In the genomic region with DNA sequence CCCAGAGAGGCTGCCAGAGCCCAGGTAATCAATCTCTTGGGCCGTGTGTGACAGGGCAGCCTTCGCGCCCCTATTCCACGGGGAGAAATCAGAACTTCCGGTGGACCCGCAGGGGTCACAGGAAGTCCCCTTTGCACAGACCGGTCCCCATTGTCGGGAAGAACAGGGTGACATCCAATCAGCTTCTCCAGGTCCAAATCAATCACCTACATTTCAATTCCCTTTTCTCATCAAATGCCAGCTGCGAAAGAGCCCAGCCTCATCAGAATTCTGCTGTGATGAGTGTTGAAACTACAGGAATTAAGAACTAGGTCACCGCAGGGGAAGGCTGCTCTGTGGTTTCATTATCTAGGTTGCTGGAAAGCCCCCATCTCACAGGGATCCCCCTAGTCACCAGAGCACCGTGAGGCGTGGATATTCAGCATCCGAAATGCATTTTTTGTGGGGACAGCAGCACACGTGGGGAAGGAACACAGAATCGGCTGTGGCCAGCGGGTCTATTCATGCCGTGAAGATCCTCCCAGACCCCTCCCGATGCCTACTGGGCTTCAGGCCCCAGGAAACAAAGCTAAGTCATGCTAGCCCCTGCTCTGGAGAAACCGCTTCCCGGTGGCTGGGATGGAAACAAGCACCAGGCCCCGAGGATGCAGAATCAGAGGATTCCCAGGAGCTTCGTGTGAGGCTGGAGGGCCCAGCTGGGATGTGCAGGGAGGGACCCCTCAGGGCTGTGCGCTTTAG, we compare ENCODE assay signal across 8 cellular contexts.
DNase-seq lines count a peak whose midpoint lies in the region; ATAC-seq and TF ChIP-seq lines count a peak whose summit lies in the region.

No MANE protein-coding gene starts in this region.

- peak overlapping the region; percentile 79 for H3K4me3 Mint-ChIP-seq in activated T-cell treated with anti-CD3 and anti-CD28 coated beads, Interleukin-2, amount 50 U/mL, for 4 hours
- peak overlapping the region; percentile 74 for H3K4me3 Mint-ChIP-seq in memory B cell

- H3K9me3 Mint-ChIP-seq in activated T-cell treated with anti-CD3 and anti-CD28 coated beads, Interleukin-2, amount 50 U/mL, for 4 hours: no peaks in the 10 kb centered on the region
- no peaks in the 10 kb centered on the region for H3K9me3 Mint-ChIP-seq in memory B cell

- no peaks in the 10 kb centered on the region for H3K36me3 ChIP-seq in WERI-Rb-1

- no peak for TF ChIP-seq CTCF in WERI-Rb-1 (IDR thresholded peaks at IDR 0.05; ENCODE audit: low read depth, low read length)

- no peak overlapping the region for H3K27ac ChIP-seq in WERI-Rb-1

- no peaks in the 10 kb centered on the region for H3K27me3 ChIP-seq in WERI-Rb-1 (ENCODE audit: insufficient read depth, low read depth, severe bottlenecking)

- no peaks in the 10 kb centered on the region for H3K36me3 Mint-ChIP-seq in activated T-cell treated with anti-CD3 and anti-CD28 coated beads, Interleukin-2, amount 50 U/mL, for 4 hours (ENCODE audit: insufficient read depth)
- H3K36me3 Mint-ChIP-seq in memory B cell: peaks cover 2% of the 10 kb centered on the region

- H3K4me1 Mint-ChIP-seq in activated T-cell treated with anti-CD3 and anti-CD28 coated beads, Interleukin-2, amount 50 U/mL, for 4 hours (ENCODE audit: low read depth): peaks cover 65% of the 10 kb centered on the region
- peaks cover 15% of the 10 kb centered on the region for H3K4me1 Mint-ChIP-seq in memory B cell

- H3K4me3 ChIP-seq in WERI-Rb-1 (ENCODE audit: low read depth, low read length): no peak overlapping the region

- peak; percentile 91 for ATAC-seq in HG03378 (IDR thresholded peaks at IDR 0.05; ENCODE audit: unreplicated experiment)
- ATAC-seq in activated T-cell treated with anti-CD3 and anti-CD28 coated beads, Interleukin-2, amount 50 U/mL, for 4 hours: peak; percentile 90 to 94
- peak; percentile 99 for ATAC-seq in memory B cell (ENCODE audit: low read depth)

- peak; percentile 54 for DNase-seq in activated gamma-delta T cell treated with Interleukin-2 at 50 U/mL for 16 hours
- DNase-seq in activated gamma-delta T cell (lab: John Stamatoyannopoulos, UW): no peak
- DNase-seq in activated T-cell treated with anti-CD3 and anti-CD28 coated beads, Interleukin-2, amount 50 U/mL, for 4 hours: peak; percentile 55
- DNase-seq in memory B cell (ENCODE audit: low spot score in 2 of 2): peak; percentile 35 to 58
- peak; percentile 75 for DNase-seq in stimulated activated naive CD4-positive, alpha-beta T cell treated with Interleukin-2 at 50 U/mL for 16 hours (lab: John Stamatoyannopoulos, UW)
- DNase-seq in cerebellar nuclear complex (lab: John Stamatoyannopoulos, UW): no peak
- DNase-seq in WERI-Rb-1: no peak

- no peaks in the 10 kb centered on the region for H3K27me3 Mint-ChIP-seq in activated T-cell treated with anti-CD3 and anti-CD28 coated beads, Interleukin-2, amount 50 U/mL, for 4 hours (ENCODE audit: low read depth)
- peaks cover 32% of the 10 kb centered on the region for H3K27me3 Mint-ChIP-seq in memory B cell

- no peaks in the 10 kb centered on the region for H3K9me3 ChIP-seq in WERI-Rb-1 (ENCODE audit: severe bottlenecking)

- peak overlapping the region; percentile 88 for H3K27ac Mint-ChIP-seq in memory B cell

Comparison
In these comparisons a context has a peak if more than half of its experiments do, and no peak if none do; other contexts are left out.
1. DNase-seq: peak in activated gamma-delta T cell treated with Interleukin-2 at 50 U/mL for 16 hours (single experiment), activated T-cell treated with anti-CD3 and anti-CD28 coated beads, Interleukin-2, amount 50 U/mL, for 4 hours (single experiment), memory B cell (2 of 2) and stimulated activated naive CD4-positive, alpha-beta T cell treated with Interleukin-2 at 50 U/mL for 16 hours (single experiment); none in activated gamma-delta T cell (single experiment), cerebellar nuclear complex (0 of 2) and WERI-Rb-1 (single experiment).
2. Peak in every context shown above with its lines, with median percentiles within 50 percentile points of each other: ATAC-seq.